ENCODE assay signal across 1 cellular context in genomic region chr19:29014857-29015436, GRCh38.
TF ChIP-seq lines count a peak whose summit lies in the region.

No MANE protein-coding gene starts in this region.

TF ChIP-seq in IMR-90, 13 proteins besides CTCF, POLR2A, EP300 and RAD21 (continued from another document):
- TF ChIP-seq USF2 (IDR thresholded peaks at IDR 0.05; ENCODE audit: low read depth, low read length) (no peak), ELK1 (IDR thresholded peaks at IDR 0.05; ENCODE audit: borderline replicate concordance, low read depth, low read length) (no peak), NFE2L2 (IDR thresholded peaks at IDR 0.05; ENCODE audit: low read depth, low read length) (no peak), SMC3 (IDR thresholded peaks at IDR 0.05; ENCODE audit: low read depth, low read length) (no peak), RCOR1 (IDR thresholded peaks at IDR 0.05; ENCODE audit: insufficient replicate concordance, low read length) (no peak)
